Comparison of ENCODE assay signal across 10 cellular contexts in the genomic region with DNA sequence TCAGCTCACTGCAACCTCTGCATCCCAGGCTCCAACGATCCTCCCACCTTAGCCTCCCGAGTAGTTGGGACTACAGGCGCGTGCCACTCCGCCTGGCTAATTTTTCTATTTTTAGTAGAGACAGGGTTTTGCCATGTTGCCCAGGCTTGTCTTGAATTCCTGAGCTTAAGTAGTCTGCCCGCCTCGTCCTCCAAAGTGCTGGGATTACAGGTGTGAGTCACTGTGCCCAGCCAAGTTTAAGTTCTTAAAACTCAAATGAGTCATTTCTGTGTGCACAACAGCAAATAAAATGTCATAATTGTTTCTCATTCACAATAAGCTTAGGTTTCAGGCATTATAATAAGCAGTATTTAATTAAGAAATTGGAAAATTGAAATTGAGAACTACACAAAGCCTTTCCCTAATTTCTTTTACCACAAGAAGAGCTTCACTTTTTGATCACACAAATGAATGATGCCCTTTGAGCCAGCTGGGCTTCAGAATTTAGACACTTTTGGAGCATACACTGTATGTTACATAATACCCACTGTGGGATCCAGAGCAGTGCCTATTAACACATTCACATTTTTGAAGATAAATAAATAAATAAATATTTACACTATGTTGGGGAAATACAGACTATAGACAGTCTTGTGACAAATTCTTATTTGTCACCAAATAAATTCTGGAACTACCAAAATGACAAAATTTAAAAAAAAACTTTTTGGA. TPM values are rescaled to one million over a fixed set of nuclear protein-coding genes. Genes with fewer than 3 reads are reported as not detected.
DNase-seq lines count a peak whose midpoint lies in the region; ATAC-seq lines count a peak whose summit lies in the region.
"Had no signal": no experiment of that assay in that cellular context is flagged by ENCODE, and none has a peak within 500 bp of the region (broad histone marks: within the 10 kb centered on the region; RNA-seq: fewer than 3 reads in every experiment).

No MANE protein-coding gene starts in this region.

- ATAC-seq in HG03025 (IDR thresholded peaks at IDR 0.05; ENCODE audit: low FRiP score, unreplicated experiment), result no peak
- ATAC-seq in GM21390 (IDR thresholded peaks at IDR 0.05; ENCODE audit: unreplicated experiment), result no peak

- DNase-seq in A172 (ENCODE audit: low spot score) (peak; percentile 79), HT-29 (ENCODE audit: low spot score) (peak; percentile 27), amniotic epithelial cell (ENCODE audit: low read depth) (peak; percentile 87), glomerular visceral epithelial cell (ENCODE audit: extremely low spot score) (peak; percentile 88), NCI-H2081 (lab: John Stamatoyannopoulos, UW) (no peak)
- DNase-seq in activated CD4-positive, alpha-beta T cell treated with anti-CD3 and anti-CD28 coated beads for 1 hour, result no peak
- DNase-seq: retina had no signal

RNA-seq across cellular contexts. Expression of a gene that starts 8.6 kb away (rescaled TPM):
- 62.4 and 67.7 TPM in 2 replicates for total RNA-seq in A172 (2014; rRNA removed; shearing (Covaris generic))
- 23.4 and 28.9 TPM in 2 replicates for total RNA-seq in HT-29 (2014; rRNA removed; shearing (Covaris generic))

RNA-seq across cellular contexts. Expression of a gene that starts 50.5 kb away (rescaled TPM):
- 0.03 TPM in 1 of 2 replicates, not detected in the other for total RNA-seq in A172 (2014; rRNA removed; shearing (Covaris generic))
- not detected in 2 replicates for total RNA-seq in HT-29 (2014; rRNA removed; shearing (Covaris generic))
- total RNA-seq: activated CD8-positive, alpha-beta memory T cell treated with anti-CD3 and anti-CD28 coated beads for 36 hours had no signal

Comparison
In these comparisons a context has a peak if more than half of its experiments do, and no peak if none do; other contexts are left out.
1. DNase-seq: peak in A172 (single experiment), HT-29 (single experiment), amniotic epithelial cell (single experiment) and glomerular visceral epithelial cell (single experiment); none in NCI-H2081 (0 of 2) and activated CD4-positive, alpha-beta T cell treated with anti-CD3 and anti-CD28 coated beads for 1 hour (single experiment).